ENCODE assay signal across 28 cellular contexts in the genomic region with DNA sequence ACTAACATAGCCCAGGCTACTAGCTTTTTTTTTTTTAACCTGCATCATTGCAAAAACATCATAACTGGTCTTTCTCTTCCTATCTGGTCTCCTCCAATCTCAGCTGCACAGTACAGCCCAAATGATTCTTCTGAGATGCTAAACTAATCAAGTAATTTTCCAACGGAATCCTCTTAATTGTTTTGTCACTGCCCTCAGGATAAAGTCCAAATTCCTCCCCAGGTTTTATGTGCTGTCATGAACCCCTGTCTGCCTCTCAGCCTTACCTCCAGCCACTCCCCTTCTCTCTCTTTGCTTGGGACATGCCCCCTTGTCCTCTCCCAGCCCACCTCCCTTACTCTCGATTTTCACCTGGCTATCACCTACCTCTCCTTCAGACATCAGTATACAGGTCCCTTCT. TPM values are rescaled to one million over a fixed set of nuclear protein-coding genes. Genes with fewer than 3 reads are reported as not detected.
DNase-seq lines count a peak whose midpoint lies in the region; ATAC-seq and TF ChIP-seq lines count a peak whose summit lies in the region.
"Had no signal": no experiment of that assay in that cellular context is flagged by ENCODE, and none has a peak within 500 bp of the region (broad histone marks: within the 10 kb centered on the region; RNA-seq: fewer than 3 reads in every experiment).

No MANE protein-coding gene starts in this region.

- intact Hi-C loops in CD8-positive, alpha-beta T cell (cut with DNase I, micrococcal nuclease) = no loop called here
- intact Hi-C loops in right lobe of liver (cut with DNase I) = no loop called here

- H3K9me3 Mint-ChIP-seq in T-helper 2 cell treated with Interferon-gamma antibody and Interleukin-4, amounts not matched to agents 5 μg/mL and 100 μg/mL, for 36 hours = no peaks in the 10 kb centered on the region
- no peaks in the 10 kb centered on the region for H3K9me3 Mint-ChIP-seq in CD8-positive, alpha-beta T cell
- no peaks in the 10 kb centered on the region for H3K9me3 Mint-ChIP-seq in activated naive CD8-positive, alpha-beta T cell treated with anti-CD3 and anti-CD28 coated beads, Interleukin-2, amount 50 U/mL, for 24 hours
- H3K9me3 Mint-ChIP-seq: activated naive CD4-positive, alpha-beta T cell treated with anti-CD3 and anti-CD28 coated beads, Interleukin-2, amount 10 ng/mL, durations not matched to agents 7 days and 5 days; activated T-cell treated with anti-CD3 and anti-CD28 coated beads, Interleukin-2, amount 50 U/mL, for 4 hours; GM23338; stimulated activated naive CD8-positive, alpha-beta T cell treated with anti-CD3 and anti-CD28 coated beads, Interleukin-15, amount 100 ng/mL, for 72 hours had no signal

- no peaks in the 10 kb centered on the region for H3K27me3 Mint-ChIP-seq in T-helper 2 cell treated with Interferon-gamma antibody and Interleukin-4, amounts not matched to agents 5 μg/mL and 100 μg/mL, for 36 hours (ENCODE audit: low read depth)
- no peaks in the 10 kb centered on the region for H3K27me3 Mint-ChIP-seq in CD8-positive, alpha-beta T cell (ENCODE audit: low read depth)
- no peaks in the 10 kb centered on the region for H3K27me3 Mint-ChIP-seq in activated naive CD8-positive, alpha-beta T cell treated with anti-CD3 and anti-CD28 coated beads, Interleukin-2, amount 50 U/mL, for 24 hours
- H3K27me3 Mint-ChIP-seq: stimulated activated naive CD8-positive, alpha-beta T cell treated with anti-CD3 and anti-CD28 coated beads, Interleukin-15, amount 100 ng/mL, for 72 hours had no signal

- 19% methylated on average over 2 of the region's 2 CpGs for WGBS in right lobe of liver (ENCODE audit: insufficient coverage, low coverage, low lambda C conversion rate, missing lambda C conversion rate)

- no peak overlapping the region for H3K4me3 ChIP-seq in CD8-positive, alpha-beta T cell (ENCODE audit: low read depth, low read length)
- H3K4me3 ChIP-seq in right lobe of liver = no peak overlapping the region
- H3K4me3 ChIP-seq: GM23338, left ventricle myocardium inferior, tibial nerve had no signal

- POLR2A ChIA-PET in CD8-positive, alpha-beta T cell (lab: Charles Lee) = interaction anchor here (0.8 to 8.1 kb wide), 3 partner anchors 12 to 15 kb away, joined by 3 to 91 read pairs (median 3); a partner anchor contains a TSS

- ATAC-seq in CD8-positive, alpha-beta T cell = no peak
- ATAC-seq in activated naive CD8-positive, alpha-beta T cell treated with anti-CD3 and anti-CD28 coated beads, Interleukin-2, amount 50 U/mL, for 24 hours = no peak
- ATAC-seq in right lobe of liver (peak in 3 of 4 donors; percentile 18 to 43 (median 35)), GM21526 (IDR thresholded peaks at IDR 0.05; ENCODE audit: low FRiP score, unreplicated experiment) (no peak), GM19467 (IDR thresholded peaks at IDR 0.05; ENCODE audit: unreplicated experiment) (no peak)
- ATAC-seq: activated T-cell treated with anti-CD3 and anti-CD28 coated beads, Interleukin-2, amount 50 U/mL, for 4 hours; SK-N-SH treated with all-trans-retinoic acid at 6 μM for 48 hours; stimulated activated naive CD8-positive, alpha-beta T cell treated with anti-CD3 and anti-CD28 coated beads, Interleukin-15, amount 100 ng/mL, for 72 hours had no signal

- DNase-seq in T-helper 2 cell treated with Interferon-gamma antibody and Interleukin-4, amounts not matched to agents 5 μg/mL and 100 μg/mL, for 36 hours (ENCODE audit: low spot score) = no peak
- DNase-seq in T-helper 2 cell (no peak), right lobe of liver (no peak), activated gamma-delta T cell treated with Interleukin-2 at 50 U/mL for 16 hours (no peak)
- DNase-seq in CD8-positive, alpha-beta T cell = no peak
- no peak for DNase-seq in activated naive CD8-positive, alpha-beta T cell treated with anti-CD3 and anti-CD28 coated beads, Interleukin-2, amount 50 U/mL, for 24 hours
- DNase-seq: activated CD4-positive, alpha-beta T cell treated with anti-CD3 and anti-CD28 coated beads, Interleukin-2, amount 50 U/mL, for 4 hours; activated naive CD4-positive, alpha-beta T cell treated with anti-CD3 and anti-CD28 coated beads, Interleukin-2, amount 10 ng/mL, durations not matched to agents 7 days and 5 days; activated T-cell treated with anti-CD3 and anti-CD28 coated beads, Interleukin-2, amount 50 U/mL, for 4 hours; DMS53; effector CD8-positive, alpha-beta T cell; foreskin fibroblast; GDM1; KG1; left ventricle myocardium inferior; MM.1S; NCI-H1417; NCI-H2081 treated with DMSO at 0.1 percent for 48 hours; NCI-H446; stimulated activated naive CD8-positive, alpha-beta T cell treated with anti-CD3 and anti-CD28 coated beads, Interleukin-15, amount 100 ng/mL, for 72 hours; T-helper 9 cell; WERI-Rb-1 had no signal

- H3K9me3 ChIP-seq in CD8-positive, alpha-beta T cell (ENCODE audit: low read length) = no peaks in the 10 kb centered on the region
- H3K9me3 ChIP-seq in right lobe of liver = no peaks in the 10 kb centered on the region
- H3K9me3 ChIP-seq: left ventricle myocardium inferior, tibial nerve had no signal

- TF ChIP-seq POLR2A in right lobe of liver (IDR thresholded peaks at IDR 0.05) = no peak

- no peak overlapping the region for H3K27ac ChIP-seq in CD8-positive, alpha-beta T cell (ENCODE audit: low read depth, low read length)
- no peak overlapping the region for H3K27ac ChIP-seq in right lobe of liver
- H3K27ac ChIP-seq: 22Rv1, left ventricle myocardium inferior, tibial nerve, WERI-Rb-1 had no signal

- no peaks in the 10 kb centered on the region for H3K27me3 ChIP-seq in CD8-positive, alpha-beta T cell (ENCODE audit: insufficient read depth, low read length)
- no peaks in the 10 kb centered on the region for H3K27me3 ChIP-seq in right lobe of liver
- H3K27me3 ChIP-seq: tibial nerve had no signal

- H3K4me3 Mint-ChIP-seq in T-helper 2 cell treated with Interferon-gamma antibody and Interleukin-4, amounts not matched to agents 5 μg/mL and 100 μg/mL, for 36 hours = no peak overlapping the region
- peak overlapping the region; percentile 59 for H3K4me3 Mint-ChIP-seq in CD8-positive, alpha-beta T cell
- H3K4me3 Mint-ChIP-seq in activated naive CD8-positive, alpha-beta T cell treated with anti-CD3 and anti-CD28 coated beads, Interleukin-2, amount 50 U/mL, for 24 hours = no peak overlapping the region
- H3K4me3 Mint-ChIP-seq: activated naive CD4-positive, alpha-beta T cell treated with anti-CD3 and anti-CD28 coated beads, Interleukin-2, amount 10 ng/mL, durations not matched to agents 7 days and 5 days; activated T-cell treated with anti-CD3 and anti-CD28 coated beads, Interleukin-2, amount 50 U/mL, for 4 hours; GM23338 had no signal

- H3K27ac Mint-ChIP-seq in T-helper 2 cell treated with Interferon-gamma antibody and Interleukin-4, amounts not matched to agents 5 μg/mL and 100 μg/mL, for 36 hours = peak overlapping the region; percentile 17
- peak overlapping the region; percentile 94 for H3K27ac Mint-ChIP-seq in CD8-positive, alpha-beta T cell
- peak overlapping the region; percentile 18 for H3K27ac Mint-ChIP-seq in activated naive CD8-positive, alpha-beta T cell treated with anti-CD3 and anti-CD28 coated beads, Interleukin-2, amount 50 U/mL, for 24 hours
- H3K27ac Mint-ChIP-seq: GM23338 had no signal

- CTCF ChIA-PET in CD8-positive, alpha-beta T cell (lab: Charles Lee) = interaction anchor here (1.3 to 10.1 kb wide), 4 partner anchors 13 to 43 kb away, joined by 3 to 108 read pairs (median 28); a partner anchor contains a TSS

- peaks cover 93% of the 10 kb centered on the region for H3K4me1 ChIP-seq in CD8-positive, alpha-beta T cell (ENCODE audit: insufficient read depth, low read length)
- no peaks in the 10 kb centered on the region for H3K4me1 ChIP-seq in right lobe of liver

- TF ChIP-seq CTCF in CD8-positive, alpha-beta T cell (IDR thresholded peaks at IDR 0.05) = no peak
- TF ChIP-seq CTCF in right lobe of liver (IDR thresholded peaks at IDR 0.05) = no peak

- peaks cover 38% of the 10 kb centered on the region for H3K36me3 Mint-ChIP-seq in T-helper 2 cell treated with Interferon-gamma antibody and Interleukin-4, amounts not matched to agents 5 μg/mL and 100 μg/mL, for 36 hours (ENCODE audit: low read depth)
- peaks cover 53% of the 10 kb centered on the region for H3K36me3 Mint-ChIP-seq in CD8-positive, alpha-beta T cell
- H3K36me3 Mint-ChIP-seq in activated naive CD8-positive, alpha-beta T cell treated with anti-CD3 and anti-CD28 coated beads, Interleukin-2, amount 50 U/mL, for 24 hours (ENCODE audit: low read depth) = peaks cover 4% of the 10 kb centered on the region

- H3K4me1 Mint-ChIP-seq in T-helper 2 cell treated with Interferon-gamma antibody and Interleukin-4, amounts not matched to agents 5 μg/mL and 100 μg/mL, for 36 hours (ENCODE audit: low read depth) = peaks cover 49% of the 10 kb centered on the region
- peaks cover 85% of the 10 kb centered on the region for H3K4me1 Mint-ChIP-seq in CD8-positive, alpha-beta T cell (ENCODE audit: low read depth)
- H3K4me1 Mint-ChIP-seq in activated naive CD8-positive, alpha-beta T cell treated with anti-CD3 and anti-CD28 coated beads, Interleukin-2, amount 50 U/mL, for 24 hours = peaks cover 65% of the 10 kb centered on the region

- H3K36me3 ChIP-seq in CD8-positive, alpha-beta T cell (ENCODE audit: insufficient read depth, low read length) = peaks cover 10% of the 10 kb centered on the region
- no peaks in the 10 kb centered on the region for H3K36me3 ChIP-seq in right lobe of liver

RNA-seq across cellular contexts. Expression of a gene that starts 12.5 kb away (rescaled TPM):
- 100 to 1,000 TPM; 130 to 147 TPM for total RNA-seq in CD8-positive, alpha-beta T cell
- 1 to 10 TPM; 3.3 to 5.6 (median 3.8) TPM for total RNA-seq in right lobe of liver

RNA-seq across cellular contexts. Expression of a gene that starts 16.1 kb away (rescaled TPM):
- 10 to 100 TPM; 53.4 to 53.7 TPM for total RNA-seq in CD8-positive, alpha-beta T cell
- 10 to 100 TPM; 45.3 to 77.9 (median 57.3) TPM for total RNA-seq in right lobe of liver

RNA-seq across cellular contexts. Expression of a gene that starts 34.4 kb away (rescaled TPM):
- total RNA-seq in CD8-positive, alpha-beta T cell = under 1 TPM; 0.71 to 0.83 TPM
- 1,000 to 10,000 TPM; 3,555 to 5,250 (median 4,456) TPM for total RNA-seq in right lobe of liver

Comparison
In these comparisons a context has a peak if more than half of its experiments do, and no peak if none do; other contexts are left out.
1. H3K27ac Mint-ChIP-seq: peak in every context shown above with its lines; median percentile 94 in CD8-positive, alpha-beta T cell; 18 in activated naive CD8-positive, alpha-beta T cell treated with anti-CD3 and anti-CD28 coated beads, Interleukin-2, amount 50 U/mL, for 24 hours; 17 in T-helper 2 cell treated with Interferon-gamma antibody and Interleukin-4, amounts not matched to agents 5 μg/mL and 100 μg/mL, for 36 hours.
2. ATAC-seq: peak in right lobe of liver (3 of 4); none in CD8-positive, alpha-beta T cell (single experiment), activated naive CD8-positive, alpha-beta T cell treated with anti-CD3 and anti-CD28 coated beads, Interleukin-2, amount 50 U/mL, for 24 hours (single experiment), GM21526 (single experiment) and GM19467 (single experiment).
3. RNA of a gene that starts 12.5 kb away (total RNA-seq): 130 to 147 TPM in CD8-positive, alpha-beta T cell; 3.3 to 5.6 TPM in right lobe of liver; every median in the first group is over 10 times any median in the second.
4. RNA of a gene that starts 34.4 kb away (total RNA-seq): 3,555 to 5,250 TPM in right lobe of liver; 0.71 to 0.83 TPM in CD8-positive, alpha-beta T cell; every median in the first group is over 1,000 times any median in the second.